2 cellular contexts compared by ENCODE assay signal in the genomic region with DNA sequence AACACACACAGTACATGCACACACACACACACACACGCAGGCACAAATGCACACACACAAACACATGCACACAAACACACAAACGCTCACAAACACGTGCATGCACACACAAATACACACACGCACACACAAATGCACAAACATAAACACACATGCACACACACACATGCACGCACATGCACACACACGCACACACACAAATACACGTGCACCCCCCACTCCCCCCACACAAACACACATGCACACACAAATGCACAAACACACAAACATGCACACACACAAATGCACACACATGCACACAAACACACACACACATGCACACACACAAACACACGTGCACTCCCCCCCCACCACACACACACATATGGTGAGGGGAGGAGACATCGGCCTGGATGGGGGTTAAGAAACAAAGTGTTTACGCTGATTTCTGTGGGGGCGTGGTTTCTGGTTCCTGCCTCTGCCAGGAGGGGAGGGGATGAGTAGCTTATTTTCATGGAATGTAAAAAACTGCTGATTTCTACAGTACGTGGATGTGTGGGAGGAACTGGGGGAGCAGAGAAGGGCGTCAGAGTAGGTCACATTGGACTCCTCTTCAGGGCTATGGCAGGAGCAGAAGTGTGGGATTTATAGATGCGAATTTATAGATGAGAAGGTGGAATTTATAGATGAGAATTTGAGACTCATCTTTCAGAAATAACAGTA.
TF ChIP-seq lines count a peak whose summit lies in the region.

No MANE protein-coding gene starts in this region.

TF ChIP-seq in GM23338, 12 proteins besides CTCF, POLR2A, EP300 and RAD21 (continues in another document):
- no peak for TF ChIP-seq JUNB (IDR thresholded peaks at IDR 0.05; ENCODE audit: unreplicated experiment)
- no peak for TF ChIP-seq CREB1 (CRISPR knock-in tag; IDR thresholded peaks at IDR 0.05; ENCODE audit: low read depth)
- no peak for TF ChIP-seq STAT1 (IDR thresholded peaks at IDR 0.05; ENCODE audit: unreplicated experiment)
- TF ChIP-seq EZH2 (IDR thresholded peaks at IDR 0.05; ENCODE audit: low read depth, unreplicated experiment), result no peak
- no peak for TF ChIP-seq ZNF331 (CRISPR knock-in tag; IDR thresholded peaks at IDR 0.05; ENCODE audit: low read depth)
- TF ChIP-seq ZNF114 (CRISPR knock-in tag; IDR thresholded peaks at IDR 0.05), result no peak
- TF ChIP-seq, protein P1, sequence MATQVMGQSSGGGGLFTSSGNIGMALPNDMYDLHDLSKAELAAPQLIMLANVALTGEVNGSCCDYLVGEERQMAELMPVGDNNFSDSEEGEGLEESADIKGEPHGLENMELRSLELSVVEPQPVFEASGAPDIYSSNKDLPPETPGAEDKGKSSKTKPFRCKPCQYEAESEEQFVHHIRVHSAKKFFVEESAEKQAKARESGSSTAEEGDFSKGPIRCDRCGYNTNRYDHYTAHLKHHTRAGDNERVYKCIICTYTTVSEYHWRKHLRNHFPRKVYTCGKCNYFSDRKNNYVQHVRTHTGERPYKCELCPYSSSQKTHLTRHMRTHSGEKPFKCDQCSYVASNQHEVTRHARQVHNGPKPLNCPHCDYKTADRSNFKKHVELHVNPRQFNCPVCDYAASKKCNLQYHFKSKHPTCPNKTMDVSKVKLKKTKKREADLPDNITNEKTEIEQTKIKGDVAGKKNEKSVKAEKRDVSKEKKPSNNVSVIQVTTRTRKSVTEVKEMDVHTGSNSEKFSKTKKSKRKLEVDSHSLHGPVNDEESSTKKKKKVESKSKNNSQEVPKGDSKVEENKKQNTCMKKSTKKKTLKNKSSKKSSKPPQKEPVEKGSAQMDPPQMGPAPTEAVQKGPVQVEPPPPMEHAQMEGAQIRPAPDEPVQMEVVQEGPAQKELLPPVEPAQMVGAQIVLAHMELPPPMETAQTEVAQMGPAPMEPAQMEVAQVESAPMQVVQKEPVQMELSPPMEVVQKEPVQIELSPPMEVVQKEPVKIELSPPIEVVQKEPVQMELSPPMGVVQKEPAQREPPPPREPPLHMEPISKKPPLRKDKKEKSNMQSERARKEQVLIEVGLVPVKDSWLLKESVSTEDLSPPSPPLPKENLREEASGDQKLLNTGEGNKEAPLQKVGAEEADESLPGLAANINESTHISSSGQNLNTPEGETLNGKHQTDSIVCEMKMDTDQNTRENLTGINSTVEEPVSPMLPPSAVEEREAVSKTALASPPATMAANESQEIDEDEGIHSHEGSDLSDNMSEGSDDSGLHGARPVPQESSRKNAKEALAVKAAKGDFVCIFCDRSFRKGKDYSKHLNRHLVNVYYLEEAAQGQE (IDR thresholded peaks at IDR 0.05; ENCODE audit: unreplicated experiment), result no peak
- TF ChIP-seq, protein P2, sequence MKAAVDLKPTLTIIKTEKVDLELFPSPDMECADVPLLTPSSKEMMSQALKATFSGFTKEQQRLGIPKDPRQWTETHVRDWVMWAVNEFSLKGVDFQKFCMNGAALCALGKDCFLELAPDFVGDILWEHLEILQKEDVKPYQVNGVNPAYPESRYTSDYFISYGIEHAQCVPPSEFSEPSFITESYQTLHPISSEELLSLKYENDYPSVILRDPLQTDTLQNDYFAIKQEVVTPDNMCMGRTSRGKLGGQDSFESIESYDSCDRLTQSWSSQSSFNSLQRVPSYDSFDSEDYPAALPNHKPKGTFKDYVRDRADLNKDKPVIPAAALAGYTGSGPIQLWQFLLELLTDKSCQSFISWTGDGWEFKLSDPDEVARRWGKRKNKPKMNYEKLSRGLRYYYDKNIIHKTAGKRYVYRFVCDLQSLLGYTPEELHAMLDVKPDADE (IDR thresholded peaks at IDR 0.05), result no peak

TF ChIP-seq in IMR-90, 13 proteins besides CTCF, POLR2A, EP300 and RAD21:
- no peak for TF ChIP-seq NFE2L2 (IDR thresholded peaks at IDR 0.05; ENCODE audit: low read depth, low read length)
- no peak for TF ChIP-seq MXI1 (IDR thresholded peaks at IDR 0.05; ENCODE audit: borderline replicate concordance, low read depth, low read length)
- no peak for TF ChIP-seq RFX5 (IDR thresholded peaks at IDR 0.05; ENCODE audit: low read depth, low read length)
- TF ChIP-seq, protein P3, sequence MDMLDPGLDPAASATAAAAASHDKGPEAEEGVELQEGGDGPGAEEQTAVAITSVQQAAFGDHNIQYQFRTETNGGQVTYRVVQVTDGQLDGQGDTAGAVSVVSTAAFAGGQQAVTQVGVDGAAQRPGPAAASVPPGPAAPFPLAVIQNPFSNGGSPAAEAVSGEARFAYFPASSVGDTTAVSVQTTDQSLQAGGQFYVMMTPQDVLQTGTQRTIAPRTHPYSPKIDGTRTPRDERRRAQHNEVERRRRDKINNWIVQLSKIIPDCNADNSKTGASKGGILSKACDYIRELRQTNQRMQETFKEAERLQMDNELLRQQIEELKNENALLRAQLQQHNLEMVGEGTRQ (IDR thresholded peaks at IDR 0.05; ENCODE audit: low read depth, low read length), result no peak
- no peak for TF ChIP-seq BHLHE40 (IDR thresholded peaks at IDR 0.05; ENCODE audit: low read depth, low read length)
- TF ChIP-seq, protein P4, sequence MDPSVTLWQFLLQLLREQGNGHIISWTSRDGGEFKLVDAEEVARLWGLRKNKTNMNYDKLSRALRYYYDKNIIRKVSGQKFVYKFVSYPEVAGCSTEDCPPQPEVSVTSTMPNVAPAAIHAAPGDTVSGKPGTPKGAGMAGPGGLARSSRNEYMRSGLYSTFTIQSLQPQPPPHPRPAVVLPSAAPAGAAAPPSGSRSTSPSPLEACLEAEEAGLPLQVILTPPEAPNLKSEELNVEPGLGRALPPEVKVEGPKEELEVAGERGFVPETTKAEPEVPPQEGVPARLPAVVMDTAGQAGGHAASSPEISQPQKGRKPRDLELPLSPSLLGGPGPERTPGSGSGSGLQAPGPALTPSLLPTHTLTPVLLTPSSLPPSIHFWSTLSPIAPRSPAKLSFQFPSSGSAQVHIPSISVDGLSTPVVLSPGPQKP (IDR thresholded peaks at IDR 0.05; ENCODE audit: borderline replicate concordance, low read depth, low read length), result no peak
- TF ChIP-seq MAZ (IDR thresholded peaks at IDR 0.05; ENCODE audit: borderline replicate concordance, low read depth, low read length), result no peak
- TF ChIP-seq CEBPB (IDR thresholded peaks at IDR 0.05; ENCODE audit: low read depth, low read length), result no peak
- no peak for TF ChIP-seq MAFK (IDR thresholded peaks at IDR 0.05; ENCODE audit: low read depth, low read length)
- TF ChIP-seq RCOR1 (IDR thresholded peaks at IDR 0.05; ENCODE audit: insufficient replicate concordance, low read length), result no peak
- TF ChIP-seq FOS (IDR thresholded peaks at IDR 0.05; ENCODE audit: low read depth, low read length), result no peak
